Comparison of ENCODE assay signal across 20 cellular contexts in genomic region chr6:112335736-112336135, GRCh38. TPM values are rescaled to one million over a fixed set of nuclear protein-coding genes. Genes with fewer than 3 reads are reported as not detected.
"Had no signal": no experiment of that assay in that cellular context is flagged by ENCODE, and none has a peak within 500 bp of the region (broad histone marks: within the 10 kb centered on the region; RNA-seq: fewer than 3 reads in every experiment).

No MANE protein-coding gene starts in this region.

- H3K27ac Mint-ChIP-seq: activated naive CD8-positive, alpha-beta T cell treated with anti-CD3 and anti-CD28 coated beads, Interleukin-2, amount 10 ng/mL, durations not matched to agents 7 days and 5 days; activated T-helper 1 cell treated with anti-CD3 and anti-CD28 coated beads, Interleukin-12 subunit alpha, Interleukin-12 subunit beta, Interleukin-2, Interleukin-4 antibody, amounts not matched to agents 30 ng/mL and 10 ng/mL and 1 ng/mL, durations not matched to agents 14 hours and 24 hours and 36 hours; T-helper 2 cell treated with Interferon-gamma antibody and Interleukin-4, amounts not matched to agents 5 μg/mL and 100 μg/mL, for 36 hours had no signal

- H3K4me1 ChIP-seq: transverse colon had no signal

- H3K9me3 ChIP-seq: esophagus muscularis mucosa, left ventricle myocardium inferior, neutrophil, transverse colon had no signal

- DNase-seq: activated CD4-positive, CD25-positive, alpha-beta regulatory T cell treated with anti-CD3 and anti-CD28 coated beads, Interleukin-2, amount 50 U/mL, for 72 hours; activated naive CD4-positive, alpha-beta T cell; activated naive CD8-positive, alpha-beta T cell treated with anti-CD3 and anti-CD28 coated beads, Interleukin-2, amount 10 ng/mL, durations not matched to agents 7 days and 5 days; left ventricle myocardium inferior; mesendoderm; posterior cingulate gyrus; stimulated activated CD4-positive, alpha-beta T cell treated with anti-CD3 and anti-CD28 coated beads, Interleukin-4, amount 100 ng/mL, for 24 hours; stimulated activated naive CD4-positive, alpha-beta T cell treated with Interleukin-2 at 50 U/mL for 16 hours; substantia nigra; transverse colon had no signal

- H3K9me3 Mint-ChIP-seq: activated T-helper 1 cell treated with anti-CD3 and anti-CD28 coated beads, Interleukin-12 subunit alpha, Interleukin-12 subunit beta, Interleukin-2, Interleukin-4 antibody, amounts not matched to agents 30 ng/mL and 10 ng/mL and 1 ng/mL, durations not matched to agents 14 hours and 24 hours and 36 hours; T-helper 2 cell treated with Interferon-gamma antibody and Interleukin-4, amounts not matched to agents 5 μg/mL and 100 μg/mL, for 36 hours had no signal

- H3K27ac ChIP-seq: esophagus muscularis mucosa, left ventricle myocardium inferior, neutrophil, transverse colon had no signal

- H3K4me1 Mint-ChIP-seq: activated naive CD8-positive, alpha-beta T cell treated with anti-CD3 and anti-CD28 coated beads, Interleukin-2, amount 10 ng/mL, durations not matched to agents 7 days and 5 days had no signal

- H3K4me3 Mint-ChIP-seq: activated naive CD8-positive, alpha-beta T cell treated with anti-CD3 and anti-CD28 coated beads, Interleukin-2, amount 10 ng/mL, durations not matched to agents 7 days and 5 days; activated T-helper 1 cell treated with anti-CD3 and anti-CD28 coated beads, Interleukin-12 subunit alpha, Interleukin-12 subunit beta, Interleukin-2, Interleukin-4 antibody, amounts not matched to agents 30 ng/mL and 10 ng/mL and 1 ng/mL, durations not matched to agents 14 hours and 24 hours and 36 hours; T-helper 2 cell treated with Interferon-gamma antibody and Interleukin-4, amounts not matched to agents 5 μg/mL and 100 μg/mL, for 36 hours had no signal

- H3K4me3 ChIP-seq: esophagus muscularis mucosa, left ventricle myocardium inferior, skin epidermis, transverse colon had no signal

- H3K27me3 ChIP-seq: esophagus muscularis mucosa, neutrophil, transverse colon had no signal

- H3K36me3 ChIP-seq: esophagus muscularis mucosa, left ventricle myocardium inferior, neutrophil, transverse colon had no signal

- H3K36me3 Mint-ChIP-seq: activated naive CD8-positive, alpha-beta T cell treated with anti-CD3 and anti-CD28 coated beads, Interleukin-2, amount 10 ng/mL, durations not matched to agents 7 days and 5 days had no signal

- FAIRE-seq: bronchial epithelial cell had no signal

RNA-seq across cellular contexts. Expression of gene RFPL4B, which starts 11.4 kb away (rescaled TPM):
- total RNA-seq: activated CD8-positive, alpha-beta memory T cell treated with anti-CD3 and anti-CD28 coated beads for 36 hours; activated naive CD8-positive, alpha-beta T cell treated with anti-CD3 and anti-CD28 coated beads, Interleukin-2, amount 10 ng/mL, durations not matched to agents 7 days and 5 days; activated T-helper 1 cell treated with anti-CD3 and anti-CD28 coated beads, Interleukin-12 subunit alpha, Interleukin-12 subunit beta, Interleukin-2, Interleukin-4 antibody, amounts not matched to agents 30 ng/mL and 10 ng/mL and 1 ng/mL, durations not matched to agents 14 hours and 24 hours and 36 hours; bronchial epithelial cell; cerebellum; dermis microvascular lymphatic vessel endothelial cell; esophagus muscularis mucosa; kidney epithelial cell; left ventricle myocardium inferior; transverse colon had no signal
